Comparison of ENCODE assay signal across 1 cellular context in genomic region chr20:50447102-50447804, GRCh38.
TF ChIP-seq lines count a peak whose summit lies in the region.

No MANE protein-coding gene starts in this region.

TF ChIP-seq in IMR-90, 13 proteins besides CTCF, POLR2A, EP300 and RAD21 (continued from another document):
- TF ChIP-seq ELK1 (IDR thresholded peaks at IDR 0.05; ENCODE audit: borderline replicate concordance, low read depth, low read length), result no peak
- no peak for TF ChIP-seq NFE2L2 (IDR thresholded peaks at IDR 0.05; ENCODE audit: low read depth, low read length)
- no peak for TF ChIP-seq RFX5 (IDR thresholded peaks at IDR 0.05; ENCODE audit: low read depth, low read length)
- TF ChIP-seq BHLHE40 (IDR thresholded peaks at IDR 0.05; ENCODE audit: low read depth, low read length), result no peak
